In the genomic region with DNA sequence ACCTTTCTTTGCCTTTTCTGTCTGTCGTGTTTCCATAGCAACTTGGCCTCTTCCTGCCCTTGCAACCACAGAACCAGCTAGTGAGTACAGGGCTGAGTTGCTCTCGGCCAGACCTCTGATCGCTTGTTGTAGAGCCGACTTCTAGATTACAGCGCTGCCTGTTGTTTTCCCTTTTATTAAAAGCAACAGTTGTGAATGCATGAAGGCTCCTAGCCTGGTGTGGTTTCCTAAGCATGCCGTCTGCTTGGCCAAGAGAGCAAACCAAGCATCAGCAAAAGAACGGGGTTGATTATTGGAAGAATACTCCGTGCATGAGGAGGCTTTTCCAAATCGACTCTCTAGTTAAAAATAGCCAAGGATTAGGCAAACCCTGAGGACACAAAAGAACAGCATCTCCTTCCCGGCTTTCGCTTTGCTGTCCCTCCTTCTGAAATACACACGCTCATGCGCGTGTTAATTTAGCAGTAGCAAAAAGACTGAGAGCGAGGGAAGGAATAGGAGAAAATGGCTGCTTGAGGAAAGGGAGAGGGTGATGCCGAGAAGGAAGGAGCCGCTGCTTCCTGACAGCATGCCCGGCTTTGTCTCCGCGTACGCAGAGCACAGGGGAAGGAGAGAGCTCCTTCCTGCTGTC, we compare ENCODE assay signal across 9 cellular contexts.
DNase-seq lines count a peak whose midpoint lies in the region; ATAC-seq and TF ChIP-seq lines count a peak whose summit lies in the region.
"Had no signal": no experiment of that assay in that cellular context is flagged by ENCODE, and none has a peak within 500 bp of the region (broad histone marks: within the 10 kb centered on the region; RNA-seq: fewer than 3 reads in every experiment).

No MANE protein-coding gene starts in this region.

- WGBS in heart right ventricle, 2 donors, result 33 to 48% methylated on average over 21 of the region's 21 CpGs

- H3K9me3 ChIP-seq in heart right ventricle (no peaks in the 10 kb centered on the region), gastrocnemius medialis (no peaks in the 10 kb centered on the region)

- POLR2A ChIA-PET in activated CD8-positive, alpha-beta T cell treated with anti-CD3 and anti-CD28 coated beads for 36 hours (lab: Charles Lee), result no interaction called here

- intact Hi-C loops in activated CD8-positive, alpha-beta T cell treated with anti-CD3 and anti-CD28 coated beads for 36 hours (cut with micrococcal nuclease), result no loop called here
- intact Hi-C loops in heart right ventricle (cut with DNase I), result no loop called here
- intact Hi-C loops in gastrocnemius medialis (cut with DNase I; ENCODE audit: low total_unique reads), result no loop called here

- TF ChIP-seq CTCF in activated CD8-positive, alpha-beta T cell treated with anti-CD3 and anti-CD28 coated beads for 36 hours (IDR thresholded peaks at IDR 0.05), result no peak
- TF ChIP-seq CTCF in heart right ventricle (IDR thresholded peaks at IDR 0.05) (no peak), gastrocnemius medialis (IDR thresholded peaks at IDR 0.05 in 4 of 5, conservative IDR thresholded peaks at IDR 0.05 in 1 of 5) (no peak), osteocyte (IDR thresholded peaks at IDR 0.05) (no peak)

- in situ Hi-C loops in gastrocnemius medialis (cut with MboI; ENCODE audit: low sequenced_read_pairs in 4 of 4), result no loop called here

- H3K4me3 ChIP-seq in heart right ventricle (peak overlapping the region in 8 of 10 donors; percentile 7 to 46 (median 35)), gastrocnemius medialis (peak overlapping the region; percentile 23 to 43 (median 37))

- H3K36me3 ChIP-seq in heart right ventricle (peaks cover 0 to 35% (median 0%) of the 10 kb centered on the region in 9 donors), gastrocnemius medialis (no peaks in the 10 kb centered on the region)

- peaks cover 39% of the 10 kb centered on the region for H3K27me3 Mint-ChIP-seq in activated CD8-positive, alpha-beta T cell treated with anti-CD3 and anti-CD28 coated beads for 36 hours
- H3K27me3 Mint-ChIP-seq in osteocyte (ENCODE audit: unreplicated experiment), result peaks cover 2% of the 10 kb centered on the region

- TF ChIP-seq POLR2A in gastrocnemius medialis (IDR thresholded peaks at IDR 0.05), result no peak

- CTCF ChIA-PET in activated CD8-positive, alpha-beta T cell treated with anti-CD3 and anti-CD28 coated beads for 36 hours (lab: Charles Lee), result interaction anchor here (1.8 kb wide), 1 partner anchor 47 kb away, joined by 5 read pairs; no protein-coding TSS in a partner anchor

- no peaks in the 10 kb centered on the region for H3K9me3 Mint-ChIP-seq in activated CD8-positive, alpha-beta T cell treated with anti-CD3 and anti-CD28 coated beads for 36 hours
- H3K9me3 Mint-ChIP-seq in osteocyte (ENCODE audit: unreplicated experiment), result no peaks in the 10 kb centered on the region

- peaks cover 9% of the 10 kb centered on the region for H3K4me1 Mint-ChIP-seq in activated CD8-positive, alpha-beta T cell treated with anti-CD3 and anti-CD28 coated beads for 36 hours (ENCODE audit: low read depth)
- no peaks in the 10 kb centered on the region for H3K4me1 Mint-ChIP-seq in osteocyte (ENCODE audit: unreplicated experiment)

- H3K4me1 ChIP-seq in heart right ventricle (peaks cover 0 to 17% (median 7%) of the 10 kb centered on the region in 9 donors), gastrocnemius medialis (peaks cover 0 to 5% of the 10 kb centered on the region in 2 donors)

- H3K27ac ChIP-seq in heart right ventricle (peak overlapping the region in 7 of 10 donors; percentile 24 to 68 (median 51)), gastrocnemius medialis (peak overlapping the region in 2 of 4 donors; percentile 1 to 62)
- H3K27ac ChIP-seq: epithelial cell of prostate had no signal

- H3K4me3 Mint-ChIP-seq in activated CD8-positive, alpha-beta T cell treated with anti-CD3 and anti-CD28 coated beads for 36 hours, result peak overlapping the region; percentile 28
- no peak overlapping the region for H3K4me3 Mint-ChIP-seq in osteocyte (ENCODE audit: unreplicated experiment)

- no peaks in the 10 kb centered on the region for H3K36me3 Mint-ChIP-seq in activated CD8-positive, alpha-beta T cell treated with anti-CD3 and anti-CD28 coated beads for 36 hours (ENCODE audit: low read depth)
- H3K36me3 Mint-ChIP-seq in osteocyte (ENCODE audit: unreplicated experiment), result no peaks in the 10 kb centered on the region

- peaks cover 0 to 10% (median 0%) of the 10 kb centered on the region in 7 donors for H3K27me3 ChIP-seq in heart right ventricle
- no peaks in the 10 kb centered on the region for H3K27me3 ChIP-seq in gastrocnemius medialis

- DNase-seq in GM04503 (ENCODE audit: low read depth), result peak; percentile 31
- peak; percentile 49 for DNase-seq in activated CD8-positive, alpha-beta T cell treated with anti-CD3 and anti-CD28 coated beads for 36 hours
- DNase-seq in heart right ventricle, result no peak
- no peak for DNase-seq in gastrocnemius medialis
- DNase-seq in OCI-M1 (lab: John Stamatoyannopoulos, UW), result no peak
- DNase-seq in DMS114 treated with DMSO at 0.1 percent for 48 hours (lab: John Stamatoyannopoulos, UW; ENCODE audit: unreplicated experiment), result no peak
- DNase-seq in osteocyte (ENCODE audit: extremely low spot score, unreplicated experiment), result no peak

- peak; percentile 79 for ATAC-seq in activated CD8-positive, alpha-beta T cell treated with anti-CD3 and anti-CD28 coated beads for 36 hours
- peak in 7 of 8 donors; percentile 52 to 68 (median 58) for ATAC-seq in heart right ventricle
- ATAC-seq in gastrocnemius medialis, result peak; percentile 72 to 81
- no peak for ATAC-seq in GM21576 (IDR thresholded peaks at IDR 0.05; ENCODE audit: unreplicated experiment)

- no peak overlapping the region for H3K27ac Mint-ChIP-seq in activated CD8-positive, alpha-beta T cell treated with anti-CD3 and anti-CD28 coated beads for 36 hours
- H3K27ac Mint-ChIP-seq in osteocyte (ENCODE audit: unreplicated experiment), result no peak overlapping the region

Comparison
In these comparisons a context has a peak if more than half of its experiments do, and no peak if none do; other contexts are left out.
1. DNase-seq: peak in GM04503 (single experiment) and activated CD8-positive, alpha-beta T cell treated with anti-CD3 and anti-CD28 coated beads for 36 hours (single experiment); none in heart right ventricle (0 of 2), gastrocnemius medialis (0 of 2), OCI-M1 (single experiment), DMS114 treated with DMSO at 0.1 percent for 48 hours (single experiment) and osteocyte (single experiment).